26 cellular contexts compared by ENCODE assay signal in the genomic region with DNA sequence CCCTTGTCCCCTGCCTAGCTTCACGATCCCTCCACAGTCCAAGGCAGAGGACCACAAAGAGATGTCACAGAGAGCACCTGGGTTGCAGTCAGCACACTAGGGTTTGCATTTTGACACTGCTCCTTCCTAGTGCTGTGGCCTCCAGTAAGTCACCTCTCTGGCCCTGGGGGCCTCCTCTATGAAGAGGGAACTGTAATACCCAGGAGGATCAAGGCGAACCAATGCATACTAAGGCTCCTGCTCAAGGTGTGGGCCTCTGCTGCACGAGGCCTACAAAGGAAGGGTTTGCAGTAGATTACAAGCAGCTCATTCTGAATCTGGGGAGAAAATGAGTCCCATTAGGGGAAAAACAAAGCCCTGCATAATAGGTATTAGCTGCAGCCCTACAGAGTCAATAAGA.
A peak's percentile ranks its signal among the peaks of the same experiment; 100 is the strongest.
DNase-seq lines count a peak whose midpoint lies in the region; ATAC-seq, FAIRE-seq and TF ChIP-seq lines count a peak whose summit lies in the region.
"Had no signal": no experiment of that assay in that cellular context is flagged by ENCODE, and none has a peak within 500 bp of the region (broad histone marks: within the 10 kb centered on the region; RNA-seq: fewer than 3 reads in every experiment).

No MANE protein-coding gene starts in this region.

- no peak for DNase-seq in WTC11 (ENCODE audit: low spot score)
- DNase-seq in neuronal stem cell (ENCODE audit: low spot score): no peak
- no peak for DNase-seq in naive thymus-derived CD8-positive, alpha-beta T cell
- no peak for DNase-seq in GM12891 (ENCODE audit: insufficient read length, low spot score)
- DNase-seq in effector CD8-positive, alpha-beta T cell (lab: John Stamatoyannopoulos, UW): no peak
- DNase-seq: 8988T; ACHN; BE2C; C1 segment of cervical spinal cord; CD4-positive, alpha-beta memory T cell; CD4-positive, CD25-positive, alpha-beta regulatory T cell; CD8-positive, alpha-beta memory T cell; COR-L47; DMS 273 treated with DMSO at 0.1 percent for 48 hours; DMS153; DMS53; DMS79; DND-41; EL; GDM1 had no signal

- no peak overlapping the region for H2BK5ac ChIP-seq in neuronal stem cell (ENCODE audit: low read length)

- no peak overlapping the region for H3K23ac ChIP-seq in neuronal stem cell (ENCODE audit: low read depth, low read length, poor library complexity)

- H3K4me2 ChIP-seq in BLaER1 treated with 17β-estradiol and CSF1 and Interleukin-3, amounts not matched to agents 10 nM and 100 nM: peak overlapping the region in 10 of 11 experiments; percentile 22 to 98 (median 74); a peak in 21 of 22 replicates
- no peak overlapping the region for H3K4me2 ChIP-seq in neuronal stem cell (ENCODE audit: insufficient read depth, low read length, poor library complexity, severe bottlenecking)

- H3K36me3 Mint-ChIP-seq in WTC11: peaks cover 12% of the 10 kb centered on the region; the same call in 1 of the 2 replicates
- no peaks in the 10 kb centered on the region for H3K36me3 Mint-ChIP-seq in naive thymus-derived CD8-positive, alpha-beta T cell
- H3K36me3 Mint-ChIP-seq: CD14-positive monocyte; CD4-positive, alpha-beta memory T cell; CD4-positive, CD25-positive, alpha-beta regulatory T cell; CD8-positive, alpha-beta memory T cell had no signal

- H2AK5ac ChIP-seq in neuronal stem cell (ENCODE audit: low read depth, low read length): peak overlapping the region; percentile 23

- H3K4ac ChIP-seq in neuronal stem cell (ENCODE audit: low read length): no peak overlapping the region

- H3K4me3 ChIP-seq in BLaER1 treated with 17β-estradiol and CSF1 and Interleukin-3, amounts not matched to agents 10 nM and 100 nM: no peak overlapping the region
- no peak overlapping the region for H3K4me3 ChIP-seq in neuronal stem cell (ENCODE audit: low read length in 2 of 2)
- H3K4me3 ChIP-seq: GM12878 had no signal

- H3K4me3 Mint-ChIP-seq in WTC11: no peak overlapping the region
- no peak overlapping the region for H3K4me3 Mint-ChIP-seq in naive thymus-derived CD8-positive, alpha-beta T cell
- H3K4me3 Mint-ChIP-seq: CD14-positive monocyte; CD4-positive, alpha-beta memory T cell; CD4-positive, CD25-positive, alpha-beta regulatory T cell; CD8-positive, alpha-beta memory T cell had no signal

- H2BK12ac ChIP-seq in neuronal stem cell (ENCODE audit: low read length): no peak overlapping the region

- no peak for FAIRE-seq in GM12891 (lab: Jason Lieb, UNC)
- FAIRE-seq: A204.1, GM12878, GM19239 had no signal

- H3K36me3 ChIP-seq in BLaER1 treated with 17β-estradiol and CSF1 and Interleukin-3, amounts not matched to agents 10 nM and 100 nM: no peaks in the 10 kb centered on the region
- H3K36me3 ChIP-seq in neuronal stem cell (replicated peaks in 1 of 2; ENCODE audit: control insufficient read depth in 2 of 2, insufficient read depth in 2 of 2, low read length in 2 of 2): no peaks in the 10 kb centered on the region
- H3K36me3 ChIP-seq: BE2C had no signal

- H3K4me1 Mint-ChIP-seq in WTC11: peaks cover 46% of the 10 kb centered on the region
- H3K4me1 Mint-ChIP-seq in naive thymus-derived CD8-positive, alpha-beta T cell: peaks cover 0 to 19% (median 2%) of the 10 kb centered on the region in 4 donors

- no peaks in the 10 kb centered on the region for H3K79me1 ChIP-seq in neuronal stem cell (ENCODE audit: low read depth, low read length)

- WGBS in neuronal stem cell (ENCODE audit: extremely low coverage in 2 of 2, insufficient read length in 2 of 2, insufficient replicate concordance in 1 of 2), 2 donors: no CpG with 5 or more reads among the region's 3 CpGs

- peak overlapping the region in 3 of 11 experiments; percentile 33 to 41 (median 39); a peak in 3 of 22 replicates for H3K27ac ChIP-seq in BLaER1 treated with 17β-estradiol and CSF1 and Interleukin-3, amounts not matched to agents 10 nM and 100 nM
- no peak overlapping the region for H3K27ac ChIP-seq in neuronal stem cell (replicated peaks; ENCODE audit: low read length)

- H3K18ac ChIP-seq in neuronal stem cell (ENCODE audit: low read length): peak overlapping the region; percentile 72

- H2BK15ac ChIP-seq in neuronal stem cell (ENCODE audit: low read length): no peak overlapping the region

- H3K27ac Mint-ChIP-seq in WTC11: peak overlapping the region; percentile 26; the same call in 1 of the 2 replicates
- H3K27ac Mint-ChIP-seq in naive thymus-derived CD8-positive, alpha-beta T cell: no peak overlapping the region
- H3K27ac Mint-ChIP-seq: CD4-positive, alpha-beta memory T cell; CD4-positive, CD25-positive, alpha-beta regulatory T cell; CD8-positive, alpha-beta memory T cell had no signal

- ATAC-seq in WTC11 (no peak), GM19395 (IDR thresholded peaks at IDR 0.05; ENCODE audit: unreplicated experiment) (no peak)
- ATAC-seq in naive thymus-derived CD8-positive, alpha-beta T cell: no peak
- ATAC-seq: GM12878 had no signal

- H4K91ac ChIP-seq in neuronal stem cell (ENCODE audit: low read depth, low read length, poor library complexity): no peak overlapping the region

- no peak overlapping the region for H4K8ac ChIP-seq in neuronal stem cell (ENCODE audit: low read depth, low read length)

- no peaks in the 10 kb centered on the region for H3K27me3 Mint-ChIP-seq in WTC11 (ENCODE audit: low read depth)
- H3K27me3 Mint-ChIP-seq in naive thymus-derived CD8-positive, alpha-beta T cell: peaks cover under 1 to 9% (median 5%) of the 10 kb centered on the region in 5 donors

- TF ChIP-seq CTCF in WTC11 (IDR thresholded peaks at IDR 0.05): no peak

- H2AFZ ChIP-seq in neuronal stem cell (ENCODE audit: low read length): no peak overlapping the region

- H4K20me1 ChIP-seq in BLaER1 treated with 17β-estradiol and CSF1 and Interleukin-3, amounts not matched to agents 10 nM and 100 nM: no peaks in the 10 kb centered on the region

- peaks cover 24 to 68% (median 59%) of the 10 kb centered on the region in 10 experiments for H3K4me1 ChIP-seq in BLaER1 treated with 17β-estradiol and CSF1 and Interleukin-3, amounts not matched to agents 10 nM and 100 nM
- peaks cover 19 to 34% of the 10 kb centered on the region in 2 donors for H3K4me1 ChIP-seq in neuronal stem cell (ENCODE audit: control insufficient read depth in 2 of 2, insufficient read depth in 1 of 2, low read depth in 1 of 2, low read length in 2 of 2)

- H2BK120ac ChIP-seq in neuronal stem cell (ENCODE audit: low read depth, low read length): no peak overlapping the region

- TF ChIP-seq POLR2A in GM12891 (IDR thresholded peaks at IDR 0.05; ENCODE audit: low read depth, low read length): no peak

- H3K27me3 ChIP-seq in BLaER1 treated with 17β-estradiol and CSF1 and Interleukin-3, amounts not matched to agents 10 nM and 100 nM: no peaks in the 10 kb centered on the region; a peak in 1 of 22 replicates
- no peaks in the 10 kb centered on the region for H3K27me3 ChIP-seq in neuronal stem cell (ENCODE audit: control insufficient read depth in 3 of 3, insufficient read depth in 3 of 3, low read depth in 1 of 3, low read length in 3 of 3)
- H3K27me3 ChIP-seq: BE2C had no signal

- H3K9me3 ChIP-seq in BLaER1 treated with 17β-estradiol and CSF1 and Interleukin-3, amounts not matched to agents 10 nM and 100 nM (replicated peaks in 1 of 11): peaks cover 0 to 15% (median 0%) of the 10 kb centered on the region in 11 experiments; a peak in 1 of 22 replicates
- H3K9me3 ChIP-seq in neuronal stem cell (replicated peaks in 1 of 2; ENCODE audit: control insufficient read depth in 2 of 2, insufficient read depth in 1 of 2, low read depth in 1 of 2, low read length in 2 of 2): no peaks in the 10 kb centered on the region
- H3K9me3 ChIP-seq: BE2C had no signal

- CTCF ChIA-PET in WTC11 (lab: Charles Lee): interaction anchor here (0.7 to 1.5 kb wide), 3 partner anchors 12 to 74 kb away, joined by 3 read pairs; no protein-coding TSS in a partner anchor

- H3K9me3 Mint-ChIP-seq in WTC11: no peaks in the 10 kb centered on the region
- H3K9me3 Mint-ChIP-seq in naive thymus-derived CD8-positive, alpha-beta T cell: no peaks in the 10 kb centered on the region
- H3K9me3 Mint-ChIP-seq: CD4-positive, alpha-beta memory T cell; CD4-positive, CD25-positive, alpha-beta regulatory T cell; CD8-positive, alpha-beta memory T cell had no signal

- no peak overlapping the region for H3K14ac ChIP-seq in neuronal stem cell (ENCODE audit: low read length)

- POLR2A ChIA-PET in WTC11 (lab: Charles Lee): interaction anchor here (1.4 kb wide), 1 partner anchor 181 kb away, joined by 3 read pairs; the partner anchor contains the start of gene ALS2
- POLR2A ChIA-PET in naive thymus-derived CD8-positive, alpha-beta T cell (lab: Charles Lee): no interaction called here

- no peak overlapping the region for H3K9ac ChIP-seq in BLaER1 treated with 17β-estradiol and CSF1 and Interleukin-3, amounts not matched to agents 10 nM and 100 nM
- no peak overlapping the region for H3K9ac ChIP-seq in neuronal stem cell (ENCODE audit: low read depth, low read length, poor library complexity)

TF ChIP-seq in WTC11, 78 proteins besides CTCF, POLR2A, EP300 and RAD21 (continues in another document):
- TF ChIP-seq RELA (CRISPR knock-in tag; IDR thresholded peaks at IDR 0.05; ENCODE audit: borderline replicate concordance) (no peak), ZNF396 (CRISPR knock-in tag; IDR thresholded peaks at IDR 0.05; ENCODE audit: borderline replicate concordance) (no peak)

TF ChIP-seq in GM12891, 5 proteins besides CTCF, POLR2A, EP300 and RAD21:
- TF ChIP-seq SPI1 (IDR thresholded peaks at IDR 0.05; ENCODE audit: low read depth, low read length) (no peak), POU2F2 (IDR thresholded peaks at IDR 0.05; ENCODE audit: low read depth, low read length) (no peak), POLR2AphosphoS5 (IDR thresholded peaks at IDR 0.05; ENCODE audit: low read depth, low read length) (no peak), PAX5 (IDR thresholded peaks at IDR 0.05; ENCODE audit: insufficient read depth, low read length, severe bottlenecking) (no peak), TAF1 (IDR thresholded peaks at IDR 0.05; ENCODE audit: low read depth, low read length) (no peak)
